Comparison of ENCODE assay signal across 8 cellular contexts in the genomic region with DNA sequence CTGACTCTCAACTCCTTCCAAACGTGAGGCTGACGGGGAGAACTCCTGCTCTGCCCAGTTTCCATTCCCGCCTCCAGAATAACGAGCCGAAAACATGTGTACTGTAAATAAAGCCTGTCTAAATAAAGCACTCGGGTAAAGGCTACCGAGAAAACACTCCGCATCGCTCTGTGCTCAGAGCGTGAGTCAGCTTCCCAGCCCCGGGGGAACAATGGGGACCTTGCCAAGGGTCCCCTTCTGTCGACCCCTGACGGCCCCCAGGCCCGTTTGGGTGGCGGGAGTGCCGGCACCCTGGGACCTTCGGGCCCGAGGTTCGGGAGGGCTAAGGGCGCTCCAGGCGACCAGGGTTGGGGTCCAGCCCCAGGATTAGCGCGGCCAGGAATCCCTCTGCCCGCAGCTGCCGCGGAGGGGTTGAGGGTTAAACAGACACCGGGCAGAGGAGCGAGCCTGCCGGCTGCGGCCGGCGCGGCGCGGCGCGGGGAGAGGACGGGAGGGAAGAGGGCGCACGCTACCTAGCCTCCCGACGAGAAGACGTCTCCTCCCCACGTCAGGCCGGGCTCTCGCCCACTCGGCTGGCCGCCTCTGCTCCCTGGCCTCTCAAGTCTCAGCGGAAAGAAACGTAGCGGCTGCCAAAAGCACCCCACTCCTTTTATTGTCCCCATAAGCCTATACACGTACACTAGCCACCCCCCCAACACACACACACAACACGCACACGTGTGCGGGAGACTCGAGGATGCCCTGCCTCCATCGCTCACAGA.
DNase-seq lines count a peak whose midpoint lies in the region; ATAC-seq and TF ChIP-seq lines count a peak whose summit lies in the region.

No MANE protein-coding gene starts in this region.

- H4K8ac ChIP-seq in H9 (replicated peaks; ENCODE audit: insufficient read length, low read depth, low read length) = no peak overlapping the region

- intact Hi-C loops in activated B cell treated with CpG ODN at 0.5 μM for 24 hours (cut with micrococcal nuclease) = loop anchor here (2.0 to 10.0 kb wide), 3 partner anchors 155 to 253 kb away; no protein-coding TSS in a partner anchor

- H3K79me2 ChIP-seq in H9 (ENCODE audit: insufficient read depth, low read length) (no peaks in the 10 kb centered on the region), osteoblast (ENCODE audit: insufficient read depth, low read length) (no peaks in the 10 kb centered on the region)

- TF ChIP-seq CTCF in C4-2B (conservative IDR thresholded peaks at IDR 0.05) = no peak
- no peak for TF ChIP-seq CTCF in H9 (conservative IDR thresholded peaks at IDR 0.05)
- TF ChIP-seq CTCF in activated B cell treated with CpG ODN at 0.5 μM for 24 hours (IDR thresholded peaks at IDR 0.05) = no peak
- TF ChIP-seq CTCF in osteoblast (IDR thresholded peaks at IDR 0.05; ENCODE audit: extremely low read depth, low read depth, low read length) = no peak

- peak overlapping the region; percentile 28 to 54 for H3K4me3 ChIP-seq in esophagus (ENCODE audit: low read depth in 1 of 2, low read length in 2 of 2)
- peak overlapping the region; percentile 73 for H3K4me3 ChIP-seq in osteoblast (ENCODE audit: insufficient read depth, low read length)

- H3K4ac ChIP-seq in H9 (ENCODE audit: low read depth, low read length) = no peak overlapping the region

- H3K36me3 ChIP-seq in esophagus (ENCODE audit: control insufficient read depth in 2 of 2, insufficient read depth in 2 of 2, low read length in 1 of 2) (no peaks in the 10 kb centered on the region), osteoblast (ENCODE audit: insufficient read depth, low read length) (no peaks in the 10 kb centered on the region)

- no peak overlapping the region for H2AFZ ChIP-seq in H9 (ENCODE audit: low read length)
- peak overlapping the region; percentile 59 for H2AFZ ChIP-seq in osteoblast (ENCODE audit: low read length)

- POLR2A ChIA-PET in activated B cell treated with CpG ODN at 0.5 μM for 24 hours (lab: Charles Lee) = interaction anchor here (0.5 to 5.0 kb wide), 8 partner anchors 10 to 165 kb away, joined by 3 to 42 read pairs (median 13); partner anchors contain the start of gene BCOR

- no peak overlapping the region; the same call in 1 of the 2 replicates for H3K14ac ChIP-seq in H9 (ENCODE audit: insufficient read depth, low read length)

- H3T11ph ChIP-seq in H9 (ENCODE audit: low read length) = no peak overlapping the region

- H3K27me3 Mint-ChIP-seq in H9 (ENCODE audit: low read depth) (peaks cover 85% of the 10 kb centered on the region), activated B cell treated with CpG ODN at 0.5 μM for 24 hours (peaks cover 7% of the 10 kb centered on the region)

- no peak overlapping the region for H2BK15ac ChIP-seq in H9 (ENCODE audit: low read depth, low read length)

- H3K27ac Mint-ChIP-seq in H9 (no peak overlapping the region), activated B cell treated with CpG ODN at 0.5 μM for 24 hours (peak overlapping the region; percentile 12)

- H2AK5ac ChIP-seq in H9 (ENCODE audit: insufficient read length, low read length) = no peak overlapping the region

- in situ Hi-C loops in ACHN (cut with HindIII; ENCODE audit: low pct_ligation_motif_present, low pct_unique_long_range_greater_than_20kb, low sequenced_read_pairs) = no loop called here

- no peak overlapping the region for H2BK20ac ChIP-seq in H9 (ENCODE audit: low read depth, low read length, poor library complexity, severe bottlenecking)

- no peak overlapping the region for H3K9ac ChIP-seq in H9 (ENCODE audit: extremely low read depth, insufficient read length, low read length)

- no peak overlapping the region for H2BK5ac ChIP-seq in H9 (ENCODE audit: insufficient read length, low read length)

- peaks cover 36 to 52% of the 10 kb centered on the region in 2 experiments for H3K4me1 Mint-ChIP-seq in H9
- H3K4me1 Mint-ChIP-seq in activated B cell treated with CpG ODN at 0.5 μM for 24 hours = peaks cover 26% of the 10 kb centered on the region

- H3K27me3 ChIP-seq in H9 (ENCODE audit: insufficient read depth, low read length) = peaks cover 58% of the 10 kb centered on the region
- H3K27me3 ChIP-seq in esophagus (ENCODE audit: control insufficient read depth in 1 of 2, insufficient read depth in 2 of 2, low read length in 2 of 2) = peaks cover 0 to 9% of the 10 kb centered on the region in 2 donors
- H3K27me3 ChIP-seq in osteoblast (ENCODE audit: insufficient read depth, low read length) = peaks cover 25% of the 10 kb centered on the region

- CTCF ChIA-PET in activated B cell treated with CpG ODN at 0.5 μM for 24 hours (lab: Charles Lee) = interaction anchor here (1.2 kb wide), 1 partner anchor 86 kb away, joined by 4 read pairs; the partner anchor contains the start of gene BCOR

- H3K27ac ChIP-seq in C4-2B (peak overlapping the region; percentile 85; the same call in 1 of the 2 replicates), H9 (ENCODE audit: insufficient read length, low read depth, low read length) (no peak overlapping the region), esophagus (ENCODE audit: low read depth in 2 of 2, low read length in 1 of 2) (peak overlapping the region; percentile 94 to 95), osteoblast (ENCODE audit: low read depth, low read length) (peak overlapping the region; percentile 83)

- H3K4me3 Mint-ChIP-seq in H9 (peak overlapping the region; percentile 40 to 76), activated B cell treated with CpG ODN at 0.5 μM for 24 hours (peak overlapping the region; percentile 65)

- no peak overlapping the region for H3K56ac ChIP-seq in H9 (ENCODE audit: insufficient read length, low read depth, low read length)

- H3K9me3 Mint-ChIP-seq in H9 (peaks cover 45 to 50% of the 10 kb centered on the region in 2 experiments), activated B cell treated with CpG ODN at 0.5 μM for 24 hours (no peaks in the 10 kb centered on the region)

- DNase-seq in H9 = peak; percentile 38
- no peak for DNase-seq in activated B cell treated with CpG ODN at 0.5 μM for 24 hours
- DNase-seq in osteoblast (ENCODE audit: insufficient read length, low spot score, missing footprints) = peak; percentile 90
- no peak for DNase-seq in OCI-M1 (lab: John Stamatoyannopoulos, UW)
- DNase-seq in ACHN = no peak

- no CpG with 5 or more reads among the region's 57 CpGs for WGBS in H9 (ENCODE audit: extremely low coverage, insufficient read length, low lambda C conversion rate)
- WGBS in esophagus, 2 donors = 5 to 11% methylated on average over 41 to 54 of the region's 57 CpGs

- H3K4me1 ChIP-seq in H9 (ENCODE audit: insufficient read depth, low read length) = peaks cover 3% of the 10 kb centered on the region; the same call in 1 of the 2 replicates
- H3K4me1 ChIP-seq in esophagus (ENCODE audit: control insufficient read depth in 2 of 2, insufficient read depth in 2 of 2, low read length in 1 of 2) = peaks cover 0 to 10% of the 10 kb centered on the region in 2 donors
- H3K4me1 ChIP-seq in osteoblast (ENCODE audit: insufficient read depth, low read length) = peaks cover 13% of the 10 kb centered on the region

- peak overlapping the region; percentile 94 for H3K4me2 ChIP-seq in H9 (ENCODE audit: insufficient read depth, insufficient read length, low read length)
- H3K4me2 ChIP-seq in osteoblast (ENCODE audit: insufficient read depth, low read length) = peak overlapping the region; percentile 80

- no peak overlapping the region for H4K91ac ChIP-seq in H9 (ENCODE audit: insufficient read length, low read depth, low read length)

- no peaks in the 10 kb centered on the region for H3K79me1 ChIP-seq in H9 (ENCODE audit: insufficient read depth, low read depth, low read length, poor library complexity, severe bottlenecking)

- no peak overlapping the region for H2BK12ac ChIP-seq in H9 (ENCODE audit: insufficient read length, low read depth, low read length)

- H4K20me1 ChIP-seq in H9 (ENCODE audit: control insufficient read depth, insufficient read depth, insufficient read length) = no peaks in the 10 kb centered on the region
- H4K20me1 ChIP-seq in osteoblast (ENCODE audit: insufficient read depth, low read length) = no peaks in the 10 kb centered on the region

- no peak overlapping the region for H3K23ac ChIP-seq in H9 (ENCODE audit: insufficient read length, low read depth, low read length)

- H3K36me3 Mint-ChIP-seq in H9 (ENCODE audit: insufficient read depth in 1 of 3, low read depth in 3 of 3) = peaks cover 0 to 3% (median 0%) of the 10 kb centered on the region in 3 experiments; a peak in 1 of 7 replicates
- no peaks in the 10 kb centered on the region for H3K36me3 Mint-ChIP-seq in activated B cell treated with CpG ODN at 0.5 μM for 24 hours (ENCODE audit: low read depth)

- no peak overlapping the region for H4K5ac ChIP-seq in H9 (ENCODE audit: insufficient read length, low read depth, low read length)

- no peak overlapping the region for H3K18ac ChIP-seq in H9 (ENCODE audit: insufficient read length, low read depth, low read length)

- peaks cover 18% of the 10 kb centered on the region for H3K23me2 ChIP-seq in H9 (ENCODE audit: insufficient read length, low read depth, low read length, poor library complexity, severe bottlenecking)

- ATAC-seq in activated B cell treated with CpG ODN at 0.5 μM for 24 hours (ENCODE audit: low read depth) = no peak
- ATAC-seq in HG03039 (IDR thresholded peaks at IDR 0.05; ENCODE audit: unreplicated experiment) = no peak

- H3K9me3 ChIP-seq in H9 (ENCODE audit: control insufficient read depth, low read depth, low read length) = no peaks in the 10 kb centered on the region
- peaks cover 0 to 3% of the 10 kb centered on the region in 2 donors for H3K9me3 ChIP-seq in esophagus (ENCODE audit: control insufficient read depth in 2 of 2, insufficient read depth in 1 of 2, low read depth in 1 of 2, low read length in 1 of 2)
- H3K9me3 ChIP-seq in osteoblast (ENCODE audit: low read depth, low read length) = no peaks in the 10 kb centered on the region

- H2BK120ac ChIP-seq in H9 (ENCODE audit: low read depth, low read length, poor library complexity, severe bottlenecking) = no peak overlapping the region

Comparison
In these comparisons a context has a peak if more than half of its experiments do, and no peak if none do; other contexts are left out.
1. DNase-seq: peak in H9 (single experiment) and osteoblast (single experiment); none in activated B cell treated with CpG ODN at 0.5 μM for 24 hours (single experiment), OCI-M1 (single experiment) and ACHN (single experiment).